Comparison of ENCODE assay signal across 1 cellular context in the genomic region with DNA sequence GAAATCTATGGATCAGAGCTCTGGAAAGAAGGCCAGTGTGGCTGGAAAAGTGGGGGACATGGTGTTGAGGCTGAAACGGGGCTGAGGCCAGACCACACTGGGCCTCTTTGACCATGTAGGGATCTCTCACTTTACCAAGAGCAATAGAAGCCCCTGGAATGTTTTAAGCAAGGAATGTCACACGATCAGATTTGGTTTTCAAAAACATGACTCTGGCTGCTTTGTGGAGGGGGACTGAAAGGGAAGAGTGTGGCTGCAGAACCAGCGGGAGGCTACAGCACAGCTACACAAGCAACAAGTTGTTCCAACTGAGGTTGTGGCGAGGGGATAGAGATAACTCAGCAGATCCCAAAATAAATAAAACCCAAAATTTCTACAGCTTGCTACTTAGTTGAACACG.
TF ChIP-seq lines count a peak whose summit lies in the region.

No MANE protein-coding gene starts in this region.

TF ChIP-seq in WTC11, 78 proteins besides CTCF, POLR2A, EP300 and RAD21 (continued from another document):
- TF ChIP-seq, protein P1, sequence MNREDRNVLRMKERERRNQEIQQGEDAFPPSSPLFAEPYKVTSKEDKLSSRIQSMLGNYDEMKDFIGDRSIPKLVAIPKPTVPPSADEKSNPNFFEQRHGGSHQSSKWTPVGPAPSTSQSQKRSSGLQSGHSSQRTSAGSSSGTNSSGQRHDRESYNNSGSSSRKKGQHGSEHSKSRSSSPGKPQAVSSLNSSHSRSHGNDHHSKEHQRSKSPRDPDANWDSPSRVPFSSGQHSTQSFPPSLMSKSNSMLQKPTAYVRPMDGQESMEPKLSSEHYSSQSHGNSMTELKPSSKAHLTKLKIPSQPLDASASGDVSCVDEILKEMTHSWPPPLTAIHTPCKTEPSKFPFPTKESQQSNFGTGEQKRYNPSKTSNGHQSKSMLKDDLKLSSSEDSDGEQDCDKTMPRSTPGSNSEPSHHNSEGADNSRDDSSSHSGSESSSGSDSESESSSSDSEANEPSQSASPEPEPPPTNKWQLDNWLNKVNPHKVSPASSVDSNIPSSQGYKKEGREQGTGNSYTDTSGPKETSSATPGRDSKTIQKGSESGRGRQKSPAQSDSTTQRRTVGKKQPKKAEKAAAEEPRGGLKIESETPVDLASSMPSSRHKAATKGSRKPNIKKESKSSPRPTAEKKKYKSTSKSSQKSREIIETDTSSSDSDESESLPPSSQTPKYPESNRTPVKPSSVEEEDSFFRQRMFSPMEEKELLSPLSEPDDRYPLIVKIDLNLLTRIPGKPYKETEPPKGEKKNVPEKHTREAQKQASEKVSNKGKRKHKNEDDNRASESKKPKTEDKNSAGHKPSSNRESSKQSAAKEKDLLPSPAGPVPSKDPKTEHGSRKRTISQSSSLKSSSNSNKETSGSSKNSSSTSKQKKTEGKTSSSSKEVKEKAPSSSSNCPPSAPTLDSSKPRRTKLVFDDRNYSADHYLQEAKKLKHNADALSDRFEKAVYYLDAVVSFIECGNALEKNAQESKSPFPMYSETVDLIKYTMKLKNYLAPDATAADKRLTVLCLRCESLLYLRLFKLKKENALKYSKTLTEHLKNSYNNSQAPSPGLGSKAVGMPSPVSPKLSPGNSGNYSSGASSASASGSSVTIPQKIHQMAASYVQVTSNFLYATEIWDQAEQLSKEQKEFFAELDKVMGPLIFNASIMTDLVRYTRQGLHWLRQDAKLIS (CRISPR knock-in tag; IDR thresholded peaks at IDR 0.05; ENCODE audit: borderline replicate concordance), result no peak
- TF ChIP-seq KAT7 (CRISPR knock-in tag; IDR thresholded peaks at IDR 0.05; ENCODE audit: borderline replicate concordance), result no peak
- TF ChIP-seq, protein P2, sequence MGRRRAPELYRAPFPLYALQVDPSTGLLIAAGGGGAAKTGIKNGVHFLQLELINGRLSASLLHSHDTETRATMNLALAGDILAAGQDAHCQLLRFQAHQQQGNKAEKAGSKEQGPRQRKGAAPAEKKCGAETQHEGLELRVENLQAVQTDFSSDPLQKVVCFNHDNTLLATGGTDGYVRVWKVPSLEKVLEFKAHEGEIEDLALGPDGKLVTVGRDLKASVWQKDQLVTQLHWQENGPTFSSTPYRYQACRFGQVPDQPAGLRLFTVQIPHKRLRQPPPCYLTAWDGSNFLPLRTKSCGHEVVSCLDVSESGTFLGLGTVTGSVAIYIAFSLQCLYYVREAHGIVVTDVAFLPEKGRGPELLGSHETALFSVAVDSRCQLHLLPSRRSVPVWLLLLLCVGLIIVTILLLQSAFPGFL (CRISPR knock-in tag; IDR thresholded peaks at IDR 0.05; ENCODE audit: borderline replicate concordance), result no peak
- TF ChIP-seq NR1H2 (CRISPR knock-in tag; IDR thresholded peaks at IDR 0.05), result no peak
- TF ChIP-seq ZNF423 (CRISPR knock-in tag; IDR thresholded peaks at IDR 0.05), result no peak
- TF ChIP-seq GRHL2 (CRISPR knock-in tag; IDR thresholded peaks at IDR 0.05; ENCODE audit: insufficient replicate concordance, severe bottlenecking), result no peak
- no peak for TF ChIP-seq IRF2 (CRISPR knock-in tag; IDR thresholded peaks at IDR 0.05; ENCODE audit: borderline replicate concordance, low read depth)
- TF ChIP-seq, protein P3, sequence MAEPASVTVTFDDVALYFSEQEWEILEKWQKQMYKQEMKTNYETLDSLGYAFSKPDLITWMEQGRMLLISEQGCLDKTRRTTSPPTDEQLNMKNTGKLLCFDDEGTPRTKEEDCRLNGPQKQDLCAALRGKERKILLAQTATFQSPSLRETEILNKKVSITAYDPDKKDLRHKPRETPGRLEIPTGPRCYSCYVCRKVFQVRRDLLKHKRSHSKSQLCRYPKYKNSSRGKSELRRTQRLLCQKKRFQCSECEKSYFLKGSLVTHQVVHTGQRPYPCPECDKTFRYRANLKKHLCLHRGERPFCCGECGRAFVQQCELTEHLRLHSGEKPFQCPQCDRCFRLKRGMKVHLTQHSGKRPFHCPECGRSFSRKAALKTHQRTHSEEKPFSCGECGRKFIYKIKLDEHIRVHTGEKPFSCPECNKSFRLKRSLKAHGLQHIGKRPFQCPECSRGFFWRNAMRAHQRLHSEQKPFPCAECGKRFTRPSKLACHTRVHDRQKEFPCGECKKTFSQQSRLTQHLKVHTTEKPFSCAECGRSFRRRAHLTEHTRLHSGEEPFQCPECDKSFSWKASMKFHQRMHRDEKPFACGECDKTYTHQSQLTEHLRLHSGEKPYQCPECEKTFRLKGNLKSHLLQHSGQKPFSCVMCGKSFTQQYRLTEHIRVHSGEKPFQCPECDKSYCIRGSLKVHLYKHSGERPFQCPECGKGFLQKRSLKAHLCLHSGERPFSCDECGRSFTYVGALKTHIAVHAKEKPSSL (CRISPR knock-in tag; conservative IDR thresholded peaks at IDR 0.05), result no peak
- no peak for TF ChIP-seq ZBTB43 (CRISPR knock-in tag; IDR thresholded peaks at IDR 0.05)
- no peak for TF ChIP-seq ZNF138 (CRISPR knock-in tag; conservative IDR thresholded peaks at IDR 0.05)
- no peak for TF ChIP-seq MLX (CRISPR knock-in tag; IDR thresholded peaks at IDR 0.05)
- no peak for TF ChIP-seq FOXP4 (CRISPR knock-in tag; IDR thresholded peaks at IDR 0.05)
- TF ChIP-seq, protein P4, sequence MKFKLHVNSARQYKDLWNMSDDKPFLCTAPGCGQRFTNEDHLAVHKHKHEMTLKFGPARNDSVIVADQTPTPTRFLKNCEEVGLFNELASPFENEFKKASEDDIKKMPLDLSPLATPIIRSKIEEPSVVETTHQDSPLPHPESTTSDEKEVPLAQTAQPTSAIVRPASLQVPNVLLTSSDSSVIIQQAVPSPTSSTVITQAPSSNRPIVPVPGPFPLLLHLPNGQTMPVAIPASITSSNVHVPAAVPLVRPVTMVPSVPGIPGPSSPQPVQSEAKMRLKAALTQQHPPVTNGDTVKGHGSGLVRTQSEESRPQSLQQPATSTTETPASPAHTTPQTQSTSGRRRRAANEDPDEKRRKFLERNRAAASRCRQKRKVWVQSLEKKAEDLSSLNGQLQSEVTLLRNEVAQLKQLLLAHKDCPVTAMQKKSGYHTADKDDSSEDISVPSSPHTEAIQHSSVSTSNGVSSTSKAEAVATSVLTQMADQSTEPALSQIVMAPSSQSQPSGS (CRISPR knock-in tag; IDR thresholded peaks at IDR 0.05; ENCODE audit: borderline replicate concordance, low read depth), result no peak
- TF ChIP-seq, protein P5, sequence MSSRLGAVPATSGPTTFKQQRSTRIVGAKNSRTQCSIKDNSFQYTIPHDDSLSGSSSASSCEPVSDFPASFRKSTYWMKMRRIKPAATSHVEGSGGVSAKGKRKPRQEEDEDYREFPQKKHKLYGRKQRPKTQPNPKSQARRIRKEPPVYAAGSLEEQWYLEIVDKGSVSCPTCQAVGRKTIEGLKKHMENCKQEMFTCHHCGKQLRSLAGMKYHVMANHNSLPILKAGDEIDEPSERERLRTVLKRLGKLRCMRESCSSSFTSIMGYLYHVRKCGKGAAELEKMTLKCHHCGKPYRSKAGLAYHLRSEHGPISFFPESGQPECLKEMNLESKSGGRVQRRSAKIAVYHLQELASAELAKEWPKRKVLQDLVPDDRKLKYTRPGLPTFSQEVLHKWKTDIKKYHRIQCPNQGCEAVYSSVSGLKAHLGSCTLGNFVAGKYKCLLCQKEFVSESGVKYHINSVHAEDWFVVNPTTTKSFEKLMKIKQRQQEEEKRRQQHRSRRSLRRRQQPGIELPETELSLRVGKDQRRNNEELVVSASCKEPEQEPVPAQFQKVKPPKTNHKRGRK (CRISPR knock-in tag; IDR thresholded peaks at IDR 0.05; ENCODE audit: borderline replicate concordance), result no peak
- TF ChIP-seq, protein P6, sequence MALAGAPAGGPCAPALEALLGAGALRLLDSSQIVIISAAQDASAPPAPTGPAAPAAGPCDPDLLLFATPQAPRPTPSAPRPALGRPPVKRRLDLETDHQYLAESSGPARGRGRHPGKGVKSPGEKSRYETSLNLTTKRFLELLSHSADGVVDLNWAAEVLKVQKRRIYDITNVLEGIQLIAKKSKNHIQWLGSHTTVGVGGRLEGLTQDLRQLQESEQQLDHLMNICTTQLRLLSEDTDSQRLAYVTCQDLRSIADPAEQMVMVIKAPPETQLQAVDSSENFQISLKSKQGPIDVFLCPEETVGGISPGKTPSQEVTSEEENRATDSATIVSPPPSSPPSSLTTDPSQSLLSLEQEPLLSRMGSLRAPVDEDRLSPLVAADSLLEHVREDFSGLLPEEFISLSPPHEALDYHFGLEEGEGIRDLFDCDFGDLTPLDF (CRISPR knock-in tag; IDR thresholded peaks at IDR 0.05), result no peak
- TF ChIP-seq CBFB (CRISPR knock-in tag; IDR thresholded peaks at IDR 0.05; ENCODE audit: low read depth), result no peak
